12 cellular contexts compared by ENCODE assay signal in the genomic region with DNA sequence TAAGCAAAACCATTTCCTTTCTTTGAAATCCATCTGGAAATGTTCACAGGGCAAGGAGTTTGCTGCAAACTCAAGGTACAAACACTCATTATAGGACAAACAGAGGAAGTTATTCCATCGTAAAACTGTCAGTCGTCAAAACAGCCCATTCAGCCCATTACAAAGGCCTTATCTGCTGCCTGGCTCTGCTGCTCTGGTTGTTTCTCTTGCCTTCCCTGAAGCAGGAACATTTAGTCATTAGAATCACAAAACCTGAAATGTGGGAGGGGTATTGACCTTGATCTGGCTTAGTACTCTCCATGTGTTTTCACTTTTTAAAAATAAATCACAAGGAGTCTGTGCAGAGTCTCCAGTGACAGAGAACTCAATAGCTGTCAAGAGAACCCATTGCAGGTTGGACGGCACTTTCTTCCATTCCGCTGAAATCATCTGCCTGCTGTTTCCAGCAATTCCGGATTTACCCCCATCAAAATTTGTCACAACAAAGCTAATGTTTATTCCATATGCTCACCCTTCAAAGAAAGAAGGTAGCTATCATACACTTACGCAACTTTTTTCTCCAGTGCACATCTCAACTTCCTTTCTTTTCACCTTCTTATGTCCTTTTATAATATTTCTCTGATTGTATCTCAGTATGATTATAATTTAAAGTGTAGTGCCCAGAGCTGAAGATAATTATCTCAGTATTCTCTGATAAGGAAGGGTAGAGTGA. TPM values are rescaled to one million over a fixed set of nuclear protein-coding genes. Genes with fewer than 3 reads are reported as not detected.
DNase-seq lines count a peak whose midpoint lies in the region; ATAC-seq, FAIRE-seq and TF ChIP-seq lines count a peak whose summit lies in the region.
"Had no signal": no experiment of that assay in that cellular context is flagged by ENCODE, and none has a peak within 500 bp of the region (broad histone marks: within the 10 kb centered on the region; RNA-seq: fewer than 3 reads in every experiment).

No MANE protein-coding gene starts in this region.

- H3K27ac ChIP-seq in right cardiac atrium (ENCODE audit: low read length) (no peak overlapping the region), small intestine (ENCODE audit: low read depth in 1 of 2, low read length in 1 of 2) (no peak overlapping the region)
- H3K27ac ChIP-seq: psoas muscle had no signal

- WGBS in right cardiac atrium: 52% methylated on average over 6 of the region's 6 CpGs
- 50 to 61% (median 53%) methylated on average over 6 of the region's 6 CpGs for WGBS in small intestine, 3 donors
- WGBS in lower leg skin, 2 donors: 47 to 61% methylated on average over 6 of the region's 6 CpGs

- in situ Hi-C loops in SK-MEL-5 (cut with HindIII; ENCODE audit: low pct_unique_long_range_greater_than_20kb, low sequenced_read_pairs): no loop called here

- ATAC-seq in right cardiac atrium: peak; percentile 61 to 95
- ATAC-seq in HG03025 (IDR thresholded peaks at IDR 0.05; ENCODE audit: low FRiP score, unreplicated experiment): no peak
- ATAC-seq: activated CD8-positive, alpha-beta T cell treated with anti-CD3 and anti-CD28 coated beads for 36 hours; psoas muscle had no signal

- no peaks in the 10 kb centered on the region for H3K36me3 ChIP-seq in small intestine (ENCODE audit: control insufficient read depth in 2 of 2, insufficient read depth in 2 of 2, low read length in 2 of 2)

- no peak for TF ChIP-seq POLR2A in lower leg skin (IDR thresholded peaks at IDR 0.05)

- CTCF ChIA-PET in activated CD4-positive, alpha-beta T cell treated with anti-CD3 and anti-CD28 coated beads, Interleukin-2, amount 10 ng/mL, durations not matched to agents 7 days and 5 days (lab: Charles Lee): interaction anchor here (0.8 kb wide), 1 partner anchor 27 kb away, joined by 3 read pairs; no protein-coding TSS in a partner anchor

- no peaks in the 10 kb centered on the region for H3K36me3 Mint-ChIP-seq in activated CD4-positive, alpha-beta T cell treated with anti-CD3 and anti-CD28 coated beads, Interleukin-2, amount 10 ng/mL, durations not matched to agents 7 days and 5 days (ENCODE audit: low read depth)

- H3K4me1 Mint-ChIP-seq in activated CD4-positive, alpha-beta T cell treated with anti-CD3 and anti-CD28 coated beads, Interleukin-2, amount 10 ng/mL, durations not matched to agents 7 days and 5 days: peaks cover 1% of the 10 kb centered on the region

- H3K4me3 Mint-ChIP-seq in activated CD4-positive, alpha-beta T cell treated with anti-CD3 and anti-CD28 coated beads, Interleukin-2, amount 10 ng/mL, durations not matched to agents 7 days and 5 days: no peak overlapping the region
- H3K4me3 Mint-ChIP-seq: activated CD8-positive, alpha-beta T cell treated with anti-CD3 and anti-CD28 coated beads for 36 hours; activated T-helper 1 cell treated with anti-CD3 and anti-CD28 coated beads, Interleukin-12 subunit alpha, Interleukin-12 subunit beta, Interleukin-2, Interleukin-4 antibody, amounts not matched to agents 30 ng/mL and 10 ng/mL and 1 ng/mL, durations not matched to agents 14 hours and 24 hours and 36 hours; CD4-positive, alpha-beta T cell had no signal

- H3K9me3 ChIP-seq in right cardiac atrium (ENCODE audit: control insufficient read depth, low read length): no peaks in the 10 kb centered on the region
- no peaks in the 10 kb centered on the region for H3K9me3 ChIP-seq in small intestine (ENCODE audit: control insufficient read depth, low read depth)
- H3K9me3 ChIP-seq: psoas muscle had no signal

- FAIRE-seq in small intestine (lab: Jason Lieb, UNC): no peak

- H3K27ac Mint-ChIP-seq in activated CD4-positive, alpha-beta T cell treated with anti-CD3 and anti-CD28 coated beads, Interleukin-2, amount 10 ng/mL, durations not matched to agents 7 days and 5 days: no peak overlapping the region
- H3K27ac Mint-ChIP-seq: activated CD8-positive, alpha-beta T cell treated with anti-CD3 and anti-CD28 coated beads for 36 hours; activated T-helper 1 cell treated with anti-CD3 and anti-CD28 coated beads, Interleukin-12 subunit alpha, Interleukin-12 subunit beta, Interleukin-2, Interleukin-4 antibody, amounts not matched to agents 30 ng/mL and 10 ng/mL and 1 ng/mL, durations not matched to agents 14 hours and 24 hours and 36 hours; CD4-positive, alpha-beta T cell had no signal

- POLR2A ChIA-PET in activated CD4-positive, alpha-beta T cell treated with anti-CD3 and anti-CD28 coated beads, Interleukin-2, amount 10 ng/mL, durations not matched to agents 7 days and 5 days (lab: Charles Lee): no interaction called here

- intact Hi-C loops in right cardiac atrium (cut with DNase I) (no loop called here), lower leg skin (cut with DNase I; ENCODE audit: low total_unique reads) (no loop called here)

- H3K27me3 Mint-ChIP-seq in activated CD4-positive, alpha-beta T cell treated with anti-CD3 and anti-CD28 coated beads, Interleukin-2, amount 10 ng/mL, durations not matched to agents 7 days and 5 days: peaks cover 10% of the 10 kb centered on the region
- H3K27me3 Mint-ChIP-seq: activated CD8-positive, alpha-beta T cell treated with anti-CD3 and anti-CD28 coated beads for 36 hours; CD4-positive, alpha-beta T cell had no signal

- no peaks in the 10 kb centered on the region for H3K27me3 ChIP-seq in right cardiac atrium (ENCODE audit: control insufficient read depth, insufficient read depth)
- no peaks in the 10 kb centered on the region for H3K27me3 ChIP-seq in small intestine (ENCODE audit: control insufficient read depth in 2 of 2, insufficient read depth in 2 of 2, low read length in 2 of 2)

- no peak for TF ChIP-seq CTCF in lower leg skin (IDR thresholded peaks at IDR 0.05)

- H3K4me3 ChIP-seq in right cardiac atrium (ENCODE audit: low read length): no peak overlapping the region
- no peak overlapping the region for H3K4me3 ChIP-seq in small intestine (ENCODE audit: low read depth in 1 of 2, low read length in 2 of 2)
- no peak overlapping the region for H3K4me3 ChIP-seq in lower leg skin (ENCODE audit: low read depth, poor library complexity, severe bottlenecking)
- H3K4me3 ChIP-seq: psoas muscle had no signal

- DNase-seq in NCI-H748 (lab: John Stamatoyannopoulos, UW; ENCODE audit: unreplicated experiment): peak; percentile 20
- DNase-seq in NCI-H748 treated with DMSO at 0.1 percent for 48 hours (lab: John Stamatoyannopoulos, UW): no peak
- peak; percentile 35 for DNase-seq in SK-MEL-5 (ENCODE audit: low read depth, low spot score)
- no peak for DNase-seq in right cardiac atrium
- DNase-seq in small intestine: peak; percentile 46
- DNase-seq in activated CD4-positive, alpha-beta T cell treated with anti-CD3 and anti-CD28 coated beads, Interleukin-2, amount 10 ng/mL, durations not matched to agents 7 days and 5 days: no peak
- no peak for DNase-seq in lower leg skin (ENCODE audit: low spot score in 2 of 2)
- DNase-seq: activated CD8-positive, alpha-beta T cell treated with anti-CD3 and anti-CD28 coated beads for 36 hours; CD4-positive, alpha-beta T cell; psoas muscle had no signal

- H3K9me3 Mint-ChIP-seq in activated CD4-positive, alpha-beta T cell treated with anti-CD3 and anti-CD28 coated beads, Interleukin-2, amount 10 ng/mL, durations not matched to agents 7 days and 5 days: no peaks in the 10 kb centered on the region
- H3K9me3 Mint-ChIP-seq: activated CD8-positive, alpha-beta T cell treated with anti-CD3 and anti-CD28 coated beads for 36 hours; activated T-helper 1 cell treated with anti-CD3 and anti-CD28 coated beads, Interleukin-12 subunit alpha, Interleukin-12 subunit beta, Interleukin-2, Interleukin-4 antibody, amounts not matched to agents 30 ng/mL and 10 ng/mL and 1 ng/mL, durations not matched to agents 14 hours and 24 hours and 36 hours; CD4-positive, alpha-beta T cell had no signal

- H3K4me1 ChIP-seq in right cardiac atrium (ENCODE audit: control insufficient read depth, insufficient read depth, low read length) (no peaks in the 10 kb centered on the region), small intestine (ENCODE audit: control insufficient read depth in 2 of 2, insufficient read depth in 1 of 2, low read depth in 1 of 2, low read length in 1 of 2) (no peaks in the 10 kb centered on the region)
- H3K4me1 ChIP-seq: psoas muscle had no signal

RNA-seq across cellular contexts. Expression of a gene that starts 24.6 kb away (rescaled TPM):
- total RNA-seq in SK-MEL-5 (2014; rRNA removed; shearing (Covaris generic)): 21.3 and 23.5 TPM in 2 replicates
- polyA plus RNA-seq in SK-MEL-5 (2015; cell fraction: cytosol; rRNA removed): 19.3 and 20.5 TPM in 2 replicates
- polyA plus RNA-seq in SK-MEL-5 (2015; cell fraction: nucleus; rRNA removed): 14.6 and 17.8 TPM in 2 replicates
- total RNA-seq in right cardiac atrium (10 to 100 TPM; 19.5 to 32.1 (median 24.6) TPM), lower leg skin (10 to 100 TPM; 42.8 to 62.5 (median 52.1) TPM)
- polyA plus RNA-seq in right cardiac atrium (4.2 TPM), small intestine (1 to 10 TPM; 2.2 to 5.6 (median 3.1) TPM)
- total RNA-seq in activated CD4-positive, alpha-beta T cell treated with anti-CD3 and anti-CD28 coated beads, Interleukin-2, amount 10 ng/mL, durations not matched to agents 7 days and 5 days: 10 to 100 TPM; 40.3 to 40.5 TPM

Comparison
In these comparisons a context has a peak if more than half of its experiments do, and no peak if none do; other contexts are left out.
1. DNase-seq: peak in NCI-H748 (single experiment), SK-MEL-5 (single experiment) and small intestine (single experiment); none in NCI-H748 treated with DMSO at 0.1 percent for 48 hours (single experiment), right cardiac atrium (0 of 3), activated CD4-positive, alpha-beta T cell treated with anti-CD3 and anti-CD28 coated beads, Interleukin-2, amount 10 ng/mL, durations not matched to agents 7 days and 5 days (single experiment) and lower leg skin (0 of 2).